Comparison of ENCODE assay signal across 1 cellular context in the genomic region with DNA sequence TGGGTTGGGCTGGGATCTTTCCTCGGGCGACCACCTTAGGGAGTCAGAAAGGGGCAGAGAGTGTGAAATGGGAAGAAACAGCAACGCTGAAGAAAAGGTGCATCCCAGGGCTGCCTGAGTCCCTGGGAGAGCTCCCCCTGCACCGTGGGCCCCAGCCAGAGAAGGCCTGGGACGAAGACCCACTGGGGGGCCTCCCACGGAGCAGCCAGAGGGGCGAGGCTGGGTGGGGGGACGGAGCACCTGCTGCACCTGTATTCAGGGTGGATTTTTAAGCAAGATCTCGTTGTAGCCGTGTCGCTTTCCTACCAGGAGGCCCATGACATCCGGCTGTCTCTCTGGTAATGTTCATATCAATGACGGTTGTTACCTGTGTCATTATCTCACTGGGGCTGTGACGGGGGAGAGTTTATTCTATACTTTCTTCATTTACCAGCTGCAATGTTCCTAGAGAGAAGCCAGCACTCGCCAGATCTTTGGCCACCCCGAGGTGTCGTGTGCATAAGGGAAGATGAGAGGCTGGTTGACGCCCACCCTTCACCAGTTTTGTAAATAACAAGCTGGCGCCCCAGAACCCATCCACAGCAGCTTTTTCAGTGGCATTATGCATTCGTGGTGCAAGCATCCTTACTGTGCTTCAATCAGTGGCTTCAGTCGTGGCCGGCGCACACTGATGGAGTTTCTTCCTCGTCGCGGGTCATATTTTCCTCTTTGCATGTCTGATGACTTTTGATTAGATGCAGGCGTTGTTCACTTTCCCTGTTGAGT.
TF ChIP-seq lines count a peak whose summit lies in the region.

No MANE protein-coding gene starts in this region.

TF ChIP-seq in GM12878, 131 proteins besides CTCF, POLR2A, EP300 and RAD21:
- TF ChIP-seq, protein P1, sequence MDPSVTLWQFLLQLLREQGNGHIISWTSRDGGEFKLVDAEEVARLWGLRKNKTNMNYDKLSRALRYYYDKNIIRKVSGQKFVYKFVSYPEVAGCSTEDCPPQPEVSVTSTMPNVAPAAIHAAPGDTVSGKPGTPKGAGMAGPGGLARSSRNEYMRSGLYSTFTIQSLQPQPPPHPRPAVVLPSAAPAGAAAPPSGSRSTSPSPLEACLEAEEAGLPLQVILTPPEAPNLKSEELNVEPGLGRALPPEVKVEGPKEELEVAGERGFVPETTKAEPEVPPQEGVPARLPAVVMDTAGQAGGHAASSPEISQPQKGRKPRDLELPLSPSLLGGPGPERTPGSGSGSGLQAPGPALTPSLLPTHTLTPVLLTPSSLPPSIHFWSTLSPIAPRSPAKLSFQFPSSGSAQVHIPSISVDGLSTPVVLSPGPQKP (IDR thresholded peaks at IDR 0.05; ENCODE audit: low read depth, low read length) = no peak
- no peak for TF ChIP-seq SPI1 (IDR thresholded peaks at IDR 0.05; ENCODE audit: borderline replicate concordance, insufficient read depth, low read depth, low read length)
- TF ChIP-seq, protein P2, sequence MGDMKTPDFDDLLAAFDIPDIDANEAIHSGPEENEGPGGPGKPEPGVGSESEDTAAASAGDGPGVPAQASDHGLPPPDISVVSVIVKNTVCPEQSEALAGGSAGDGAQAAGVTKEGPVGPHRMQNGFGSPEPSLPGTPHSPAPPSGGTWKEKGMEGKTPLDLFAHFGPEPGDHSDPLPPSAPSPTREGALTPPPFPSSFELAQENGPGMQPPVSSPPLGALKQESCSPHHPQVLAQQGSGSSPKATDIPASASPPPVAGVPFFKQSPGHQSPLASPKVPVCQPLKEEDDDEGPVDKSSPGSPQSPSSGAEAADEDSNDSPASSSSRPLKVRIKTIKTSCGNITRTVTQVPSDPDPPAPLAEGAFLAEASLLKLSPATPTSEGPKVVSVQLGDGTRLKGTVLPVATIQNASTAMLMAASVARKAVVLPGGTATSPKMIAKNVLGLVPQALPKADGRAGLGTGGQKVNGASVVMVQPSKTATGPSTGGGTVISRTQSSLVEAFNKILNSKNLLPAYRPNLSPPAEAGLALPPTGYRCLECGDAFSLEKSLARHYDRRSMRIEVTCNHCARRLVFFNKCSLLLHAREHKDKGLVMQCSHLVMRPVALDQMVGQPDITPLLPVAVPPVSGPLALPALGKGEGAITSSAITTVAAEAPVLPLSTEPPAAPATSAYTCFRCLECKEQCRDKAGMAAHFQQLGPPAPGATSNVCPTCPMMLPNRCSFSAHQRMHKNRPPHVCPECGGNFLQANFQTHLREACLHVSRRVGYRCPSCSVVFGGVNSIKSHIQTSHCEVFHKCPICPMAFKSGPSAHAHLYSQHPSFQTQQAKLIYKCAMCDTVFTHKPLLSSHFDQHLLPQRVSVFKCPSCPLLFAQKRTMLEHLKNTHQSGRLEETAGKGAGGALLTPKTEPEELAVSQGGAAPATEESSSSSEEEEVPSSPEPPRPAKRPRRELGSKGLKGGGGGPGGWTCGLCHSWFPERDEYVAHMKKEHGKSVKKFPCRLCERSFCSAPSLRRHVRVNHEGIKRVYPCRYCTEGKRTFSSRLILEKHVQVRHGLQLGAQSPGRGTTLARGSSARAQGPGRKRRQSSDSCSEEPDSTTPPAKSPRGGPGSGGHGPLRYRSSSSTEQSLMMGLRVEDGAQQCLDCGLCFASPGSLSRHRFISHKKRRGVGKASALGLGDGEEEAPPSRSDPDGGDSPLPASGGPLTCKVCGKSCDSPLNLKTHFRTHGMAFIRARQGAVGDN (IDR thresholded peaks at IDR 0.05) = no peak
- TF ChIP-seq EZH2 (IDR thresholded peaks at IDR 0.05; ENCODE audit: borderline replicate concordance, control insufficient read depth, low read depth, low read length) = no peak
- TF ChIP-seq CHD2 (IDR thresholded peaks at IDR 0.05; ENCODE audit: borderline replicate concordance, low read depth, low read length) = no peak
- no peak for TF ChIP-seq CEBPB (IDR thresholded peaks at IDR 0.05; ENCODE audit: borderline replicate concordance in 1 of 2, low read depth in 2 of 2, low read length in 2 of 2)
- no peak for TF ChIP-seq JUNB (IDR thresholded peaks at IDR 0.05)
- no peak for TF ChIP-seq RB1 (IDR thresholded peaks at IDR 0.05; ENCODE audit: borderline replicate concordance)
- TF ChIP-seq, protein P3, sequence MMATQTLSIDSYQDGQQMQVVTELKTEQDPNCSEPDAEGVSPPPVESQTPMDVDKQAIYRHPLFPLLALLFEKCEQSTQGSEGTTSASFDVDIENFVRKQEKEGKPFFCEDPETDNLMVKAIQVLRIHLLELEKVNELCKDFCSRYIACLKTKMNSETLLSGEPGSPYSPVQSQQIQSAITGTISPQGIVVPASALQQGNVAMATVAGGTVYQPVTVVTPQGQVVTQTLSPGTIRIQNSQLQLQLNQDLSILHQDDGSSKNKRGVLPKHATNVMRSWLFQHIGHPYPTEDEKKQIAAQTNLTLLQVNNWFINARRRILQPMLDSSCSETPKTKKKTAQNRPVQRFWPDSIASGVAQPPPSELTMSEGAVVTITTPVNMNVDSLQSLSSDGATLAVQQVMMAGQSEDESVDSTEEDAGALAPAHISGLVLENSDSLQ (IDR thresholded peaks at IDR 0.05) = no peak
- TF ChIP-seq, protein P4, sequence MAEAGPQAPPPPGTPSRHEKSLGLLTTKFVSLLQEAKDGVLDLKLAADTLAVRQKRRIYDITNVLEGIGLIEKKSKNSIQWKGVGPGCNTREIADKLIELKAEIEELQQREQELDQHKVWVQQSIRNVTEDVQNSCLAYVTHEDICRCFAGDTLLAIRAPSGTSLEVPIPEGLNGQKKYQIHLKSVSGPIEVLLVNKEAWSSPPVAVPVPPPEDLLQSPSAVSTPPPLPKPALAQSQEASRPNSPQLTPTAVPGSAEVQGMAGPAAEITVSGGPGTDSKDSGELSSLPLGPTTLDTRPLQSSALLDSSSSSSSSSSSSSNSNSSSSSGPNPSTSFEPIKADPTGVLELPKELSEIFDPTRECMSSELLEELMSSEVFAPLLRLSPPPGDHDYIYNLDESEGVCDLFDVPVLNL (IDR thresholded peaks at IDR 0.05; ENCODE audit: low read depth, low read length) = no peak
